Comparison of ENCODE assay signal across 3 cellular contexts in the genomic region with DNA sequence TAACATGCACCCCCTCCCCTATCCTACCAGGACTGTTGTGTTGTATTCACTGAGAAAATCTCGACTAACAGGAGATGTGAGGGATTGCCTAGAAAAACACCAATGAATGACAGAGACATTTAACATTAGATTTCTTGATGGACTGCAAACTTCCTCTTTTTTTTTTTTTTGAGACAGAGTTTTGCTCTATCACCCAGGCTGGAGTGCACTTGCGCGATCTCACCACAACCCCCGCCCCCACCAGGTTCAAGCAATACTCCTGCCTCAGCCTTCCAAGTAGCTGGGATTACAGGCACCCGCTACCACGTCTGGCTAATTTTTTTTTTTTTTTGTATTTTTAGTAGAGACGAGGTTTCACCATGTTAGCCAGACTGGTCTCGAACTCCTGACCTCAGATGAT. TPM values are rescaled to one million over a fixed set of nuclear protein-coding genes. Genes with fewer than 3 reads are reported as not detected.
"Had no signal": no experiment of that assay in that cellular context is flagged by ENCODE, and none has a peak within 500 bp of the region (broad histone marks: within the 10 kb centered on the region; RNA-seq: fewer than 3 reads in every experiment).

No MANE protein-coding gene starts in this region.

RNA-seq across cellular contexts. Expression of a gene that starts 17.0 kb away (rescaled TPM):
- total RNA-seq: kidney epithelial cell; naive thymus-derived CD4-positive, alpha-beta T cell; renal cortical epithelial cell had no signal
